Comparison of ENCODE assay signal across 16 cellular contexts in genomic region chr7:17058568-17058967, GRCh38.
DNase-seq lines count a peak whose midpoint lies in the region; ATAC-seq lines count a peak whose summit lies in the region.
"Had no signal": no experiment of that assay in that cellular context is flagged by ENCODE, and none has a peak within 500 bp of the region (broad histone marks: within the 10 kb centered on the region; RNA-seq: fewer than 3 reads in every experiment).

No MANE protein-coding gene starts in this region.

- DNase-seq in Daoy (ENCODE audit: low read depth) (peak; percentile 31), HCEC 1CT (peak; percentile 67), SIG-M5 treated with dmso at 0.1 percent for 504 hours (lab: John Stamatoyannopoulos, UW; ENCODE audit: unreplicated experiment) (peak; percentile 86), iris pigment epithelial cell (ENCODE audit: low read depth) (peak; percentile 63), substantia nigra (lab: John Stamatoyannopoulos, UW) (no peak)
- DNase-seq in stimulated activated CD4-positive, alpha-beta T cell treated with anti-CD3 and anti-CD28 coated beads, Interleukin-4, amount 100 ng/mL, for 24 hours: no peak
- DNase-seq: activated T-cell treated with anti-CD3 and anti-CD28 coated beads, Interleukin-2, amount 50 U/mL, for 4 hours; Calu3; central memory CD4-positive, alpha-beta T cell; NCI-H187 treated with DMSO at 0.1 percent for 48 hours; NK-92 treated with Interleukin-12 subunit alpha and Interleukin-12 subunit beta, amount 100 ng/mL, for 24 hours; ovary had no signal

- ATAC-seq in HG03025 (IDR thresholded peaks at IDR 0.05; ENCODE audit: low FRiP score, unreplicated experiment) (no peak), GM21447 (IDR thresholded peaks at IDR 0.05; ENCODE audit: unreplicated experiment) (no peak)
- ATAC-seq: activated T-cell treated with anti-CD3 and anti-CD28 coated beads, Interleukin-2, amount 50 U/mL, for 4 hours; foreskin keratinocyte; HCT116 had no signal

- no peak overlapping the region for H3K27ac ChIP-seq in substantia nigra (ENCODE audit: low read depth, low read length, poor library complexity, severe bottlenecking)
- H3K27ac ChIP-seq: foreskin keratinocyte, ovary had no signal

Comparison
In these comparisons a context has a peak if more than half of its experiments do, and no peak if none do; other contexts are left out.
1. DNase-seq: peak in Daoy (single experiment), HCEC 1CT (single experiment), SIG-M5 treated with dmso at 0.1 percent for 504 hours (single experiment) and iris pigment epithelial cell (single experiment); none in stimulated activated CD4-positive, alpha-beta T cell treated with anti-CD3 and anti-CD28 coated beads, Interleukin-4, amount 100 ng/mL, for 24 hours (single experiment) and substantia nigra (0 of 49).